ENCODE assay signal across 9 cellular contexts in genomic region chr9:135085830-135086546, GRCh38. TPM values are rescaled to one million over a fixed set of nuclear protein-coding genes. Genes with fewer than 3 reads are reported as not detected.
DNase-seq lines count a peak whose midpoint lies in the region; ATAC-seq and TF ChIP-seq lines count a peak whose summit lies in the region.
"Had no signal": no experiment of that assay in that cellular context is flagged by ENCODE, and none has a peak within 500 bp of the region (broad histone marks: within the 10 kb centered on the region; RNA-seq: fewer than 3 reads in every experiment).

No MANE protein-coding gene starts in this region.

- dilution Hi-C loops in IMR-90 (cut with HindIII; ENCODE audit: low sequenced_read_pairs, unreplicated experiment): no loop called here

- H2AK5ac ChIP-seq in IMR-90 (ENCODE audit: low read depth, low read length): no peak overlapping the region

- H2BK20ac ChIP-seq in IMR-90 (ENCODE audit: low read depth, low read length): no peak overlapping the region

- H3K9ac ChIP-seq in IMR-90 (ENCODE audit: low read depth, low read length): no peak overlapping the region

- TF ChIP-seq POLR2A in IMR-90 (IDR thresholded peaks at IDR 0.05; ENCODE audit: low read depth, low read length) (no peak), right lobe of liver (IDR thresholded peaks at IDR 0.05) (no peak)

- intact Hi-C loops in IMR-90 (cut with micrococcal nuclease): loop anchor here (1.0 to 2.0 kb wide), 2 partner anchors 326 to 395 kb away; no protein-coding TSS in a partner anchor
- intact Hi-C loops in right lobe of liver (cut with DNase I): loop anchor here (5.0 kb wide), 2 partner anchors 256 to 326 kb away; no protein-coding TSS in a partner anchor

- H4K5ac ChIP-seq in IMR-90 (ENCODE audit: low read depth, low read length): no peak overlapping the region

- DNase-seq in DMS79 treated with DMSO at 0.1 percent for 48 hours (lab: John Stamatoyannopoulos, UW): peak; percentile 94
- DNase-seq in IMR-90: peak; percentile 43
- peak; percentile 78 for DNase-seq in SK-MEL-5 (ENCODE audit: low read depth, low spot score)
- peak; percentile 83 for DNase-seq in dermis blood vessel endothelial cell
- peak; percentile 74 to 79 (median 76) for DNase-seq in right lobe of liver
- DNase-seq in stimulated activated CD4-positive, alpha-beta T cell treated with anti-CD3 and anti-CD28 coated beads, TNF-alpha, amount 100 ng/mL, for 48 hours (ENCODE audit: low read depth in 3 of 3): peak; percentile 9 to 41 (median 29)

- POLR2A ChIA-PET in IMR-90 (lab: Charles Lee; ENCODE audit: unreplicated experiment): no interaction called here

- TF ChIP-seq CTCF in IMR-90 (conservative IDR thresholded peaks at IDR 0.05; ENCODE audit: low read depth, low read length) (peak; percentile 81), right lobe of liver (IDR thresholded peaks at IDR 0.05) (peak; percentile 90 to 94 (median 92))

- H3K4ac ChIP-seq in IMR-90 (ENCODE audit: low read depth, low read length): no peak overlapping the region

- no peak overlapping the region for H2BK15ac ChIP-seq in IMR-90 (ENCODE audit: low read depth, low read length)

- H3K4me2 ChIP-seq in IMR-90 (ENCODE audit: low read depth, low read length): peak overlapping the region; percentile 66

- H4K8ac ChIP-seq in IMR-90 (ENCODE audit: low read depth in 2 of 2, low read length in 2 of 2): no peak overlapping the region

- H2BK5ac ChIP-seq in IMR-90 (ENCODE audit: low read depth, low read length, poor library complexity, severe bottlenecking): no peak overlapping the region

- no peak overlapping the region for H3K4me3 ChIP-seq in IMR-90 (ENCODE audit: insufficient read depth, low read depth, low read length)
- peak overlapping the region in 1 of 3 donors; percentile 12 for H3K4me3 ChIP-seq in right lobe of liver

- H2BK120ac ChIP-seq in IMR-90 (ENCODE audit: low read depth, low read length): no peak overlapping the region

- H3K27ac ChIP-seq in IMR-90 (ENCODE audit: insufficient read depth, low read length) (no peak overlapping the region), right lobe of liver (no peak overlapping the region)

- no peaks in the 10 kb centered on the region for H3K36me3 ChIP-seq in IMR-90 (ENCODE audit: control insufficient read depth, insufficient read depth, low read length)
- no peaks in the 10 kb centered on the region for H3K36me3 ChIP-seq in right lobe of liver

- in situ Hi-C loops in IMR-90 (cut with MboI; ENCODE audit: low sequenced_read_pairs) (loop anchor here (5.0 kb wide), 1 partner anchor 321 kb away; no protein-coding TSS in a partner anchor), SK-MEL-5 (cut with HindIII; ENCODE audit: low pct_unique_long_range_greater_than_20kb, low sequenced_read_pairs) (no loop called here)

- ATAC-seq in IMR-90 (ENCODE audit: low read depth) (peak; percentile 79), right lobe of liver (peak; percentile 86 to 88 (median 88)), GM21360 (IDR thresholded peaks at IDR 0.05; ENCODE audit: unreplicated experiment) (no peak), HG03442 (IDR thresholded peaks at IDR 0.05; ENCODE audit: unreplicated experiment) (no peak)

- H3K14ac ChIP-seq in IMR-90 (replicated peaks; ENCODE audit: low read depth, low read length): no peak overlapping the region

- H3K18ac ChIP-seq in IMR-90 (ENCODE audit: low read depth, low read length): no peak overlapping the region

- H3K23ac ChIP-seq in IMR-90 (ENCODE audit: low read depth, low read length): no peak overlapping the region

- no peaks in the 10 kb centered on the region for H3K79me1 ChIP-seq in IMR-90 (ENCODE audit: low read depth in 1 of 2, low read length in 2 of 2)

- CTCF ChIA-PET in IMR-90 (lab: Yijun Ruan, JAX): interaction anchor here (1.2 kb wide), 1 partner anchor 327 kb away, joined by 3 read pairs; no protein-coding TSS in a partner anchor

- H3K4me1 ChIP-seq in IMR-90 (ENCODE audit: control insufficient read depth, insufficient read depth, low read length) (no peaks in the 10 kb centered on the region; the same call in 1 of the 2 replicates), right lobe of liver (peaks cover 0 to 8% (median 0%) of the 10 kb centered on the region in 4 donors)

- BruUV-seq in IMR-90 (replicated peaks; lab: Mats Ljungman, UMichigan): no TSS peak

- WGBS in IMR-90 (ENCODE audit: extremely low coverage in 2 of 2, insufficient read length in 1 of 2), 2 experiments: 2% methylated on average over 8 of the region's 30 CpGs; no CpG with 5 or more reads in 1 of the 2 experiments
- 3% methylated on average over 27 of the region's 30 CpGs for WGBS in right lobe of liver (ENCODE audit: insufficient coverage, low coverage, low lambda C conversion rate, missing lambda C conversion rate)

- no peaks in the 10 kb centered on the region for H4K20me1 ChIP-seq in IMR-90 (ENCODE audit: insufficient read depth, low read length)

- H3K9me3 ChIP-seq in IMR-90 (ENCODE audit: control insufficient read depth, insufficient read depth, low read length) (no peaks in the 10 kb centered on the region), right lobe of liver (no peaks in the 10 kb centered on the region)

- H3K9me1 ChIP-seq in IMR-90 (ENCODE audit: insufficient read depth, low read length): no peaks in the 10 kb centered on the region

- peak overlapping the region; percentile 45 for H2AK9ac ChIP-seq in IMR-90 (replicated peaks; ENCODE audit: low read depth, low read length, poor library complexity)

- peak; percentile 88 for TF ChIP-seq RAD21 in IMR-90 (IDR thresholded peaks at IDR 0.05; ENCODE audit: low read length)

- peak overlapping the region; percentile 79 for H2AFZ ChIP-seq in IMR-90 (replicated peaks; ENCODE audit: low read length, poor library complexity)

- no peak overlapping the region for H4K91ac ChIP-seq in IMR-90 (ENCODE audit: insufficient read depth, low read depth, low read length)

- H3K27me3 ChIP-seq in IMR-90 (ENCODE audit: control insufficient read depth, insufficient read depth, low read length) (peaks cover 56% of the 10 kb centered on the region), right lobe of liver (peaks cover 0 to 22% of the 10 kb centered on the region in 2 donors)

- H3K56ac ChIP-seq in IMR-90 (ENCODE audit: extremely low read depth, insufficient read depth, low read length): no peak overlapping the region

TF ChIP-seq in IMR-90, 13 proteins besides CTCF, POLR2A, EP300 and RAD21:
- no peak for TF ChIP-seq MAFK (IDR thresholded peaks at IDR 0.05; ENCODE audit: low read depth, low read length)
- peak; percentile 58 for TF ChIP-seq SMC3 (IDR thresholded peaks at IDR 0.05; ENCODE audit: low read depth, low read length)

RNA-seq across cellular contexts. Expression of gene OLFM1, which starts 1.5 kb away (rescaled TPM):
- total RNA-seq in IMR-90 (2012; rRNA removed) (0.28 and 0.36 TPM in 2 replicates), dermis blood vessel endothelial cell (6.5 and 17.2 TPM in 2 replicates), right lobe of liver (1 to 10 TPM; 1.1 to 5.9 (median 3.5) TPM)
- polyA plus RNA-seq in IMR-90 (2012; rRNA removed): 0.23 and 0.38 TPM in 2 replicates
- polyA plus RNA-seq in IMR-90 (2012; cell fraction: cytosol; rRNA removed): 0.23 and 0.24 TPM in 2 replicates
- 0.11 and 0.25 TPM in 2 replicates for polyA plus RNA-seq in IMR-90 (2012; cell fraction: nucleus; rRNA removed; ENCODE audit: low replicate concordance)
- 49.3 and 50.9 TPM in 2 replicates for total RNA-seq in SK-MEL-5 (2014; rRNA removed; shearing (Covaris generic))
- polyA plus RNA-seq in SK-MEL-5 (2015; cell fraction: cytosol; rRNA removed): 71.8 and 81.0 TPM in 2 replicates
- polyA plus RNA-seq in SK-MEL-5 (2015; cell fraction: nucleus; rRNA removed): 9.3 and 34.5 TPM in 2 replicates
- total RNA-seq: activated CD8-positive, alpha-beta memory T cell treated with anti-CD3 and anti-CD28 coated beads for 36 hours had no signal

Comparison
In these comparisons a context has a peak if more than half of its experiments do, and no peak if none do; other contexts are left out.
1. DNase-seq: peak in every context shown above with its lines; median percentile 94 in DMS79 treated with DMSO at 0.1 percent for 48 hours; 83 in dermis blood vessel endothelial cell; 78 in SK-MEL-5; 76 in right lobe of liver; 43 in IMR-90; 29 in stimulated activated CD4-positive, alpha-beta T cell treated with anti-CD3 and anti-CD28 coated beads, TNF-alpha, amount 100 ng/mL, for 48 hours.
2. ATAC-seq: peak in IMR-90 (single experiment) and right lobe of liver (4 of 4); none in GM21360 (single experiment) and HG03442 (single experiment).